In the genomic region with DNA sequence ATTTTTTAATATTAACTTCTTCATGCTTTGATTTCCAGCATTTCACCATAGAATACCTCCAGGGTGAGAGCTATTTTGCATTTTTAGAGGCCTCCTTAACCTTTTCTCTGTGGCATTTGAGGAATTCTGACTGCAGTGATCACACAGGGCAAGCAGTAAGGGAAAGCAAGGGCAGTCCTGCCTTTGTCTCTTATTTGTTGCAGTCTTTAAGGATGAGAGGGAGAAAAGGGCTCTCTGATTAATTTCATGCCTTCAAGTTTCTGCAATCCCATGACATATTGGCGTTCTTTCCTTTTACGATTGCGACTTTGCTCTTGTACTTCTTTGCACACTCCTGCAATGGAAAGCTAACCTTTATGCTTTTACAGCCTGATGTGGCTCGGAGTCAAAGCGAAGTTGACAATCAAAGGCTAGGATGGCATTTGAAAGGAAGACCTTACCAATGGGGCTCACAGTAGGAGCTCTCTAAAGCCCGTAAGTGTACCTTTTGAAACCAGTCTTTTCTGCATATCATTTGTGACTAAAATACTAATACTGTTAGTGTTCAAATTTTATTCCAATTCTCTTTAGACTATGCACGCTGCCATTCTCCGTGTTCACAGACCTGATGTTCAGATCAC, we compare ENCODE assay signal across 23 cellular contexts.
DNase-seq lines count a peak whose midpoint lies in the region; ATAC-seq, FAIRE-seq and TF ChIP-seq lines count a peak whose summit lies in the region.
"Had no signal": no experiment of that assay in that cellular context is flagged by ENCODE, and none has a peak within 500 bp of the region (broad histone marks: within the 10 kb centered on the region; RNA-seq: fewer than 3 reads in every experiment).

No MANE protein-coding gene starts in this region.

- peaks cover 6% of the 10 kb centered on the region for H3K4me1 ChIP-seq in HUES6 (ENCODE audit: control insufficient read depth, insufficient read depth, low read length)
- H3K4me1 ChIP-seq in H1 (replicated peaks in 1 of 4; ENCODE audit: control insufficient read depth in 3 of 4, insufficient read depth in 4 of 4, low read length in 3 of 4), result peaks cover 0 to 3% (median 1%) of the 10 kb centered on the region in 4 experiments; a peak in 3 of 7 replicates
- no peaks in the 10 kb centered on the region for H3K4me1 ChIP-seq in mesendoderm (ENCODE audit: control insufficient read depth, low read depth, low read length)
- no peaks in the 10 kb centered on the region for H3K4me1 ChIP-seq in trophoblast cell (ENCODE audit: control insufficient read depth in 1 of 2, insufficient read depth in 2 of 2, low read length in 2 of 2)
- H3K4me1 ChIP-seq: Peyer's patch had no signal

- H2BK15ac ChIP-seq in H1 (ENCODE audit: low read length) (no peak overlapping the region), mesendoderm (replicated peaks; ENCODE audit: low read depth) (no peak overlapping the region)

- H2AK5ac ChIP-seq in H1 (ENCODE audit: low read depth, low read length) (no peak overlapping the region), mesendoderm (ENCODE audit: low read length) (no peak overlapping the region), trophoblast cell (ENCODE audit: low read length) (no peak overlapping the region)

- H2BK12ac ChIP-seq in H1 (ENCODE audit: low read depth, low read length) (no peak overlapping the region), trophoblast cell (ENCODE audit: low read length) (no peak overlapping the region)

- no peak overlapping the region; the same call in 1 of the 2 replicates for H3K4me3 ChIP-seq in HUES6 (ENCODE audit: low read depth, low read length)
- no peak overlapping the region; a peak in 1 of 8 replicates for H3K4me3 ChIP-seq in H1 (ENCODE audit: extremely low read depth in 1 of 4, insufficient read depth in 2 of 4, low read depth in 3 of 4, low read length in 4 of 4)
- no peak overlapping the region for H3K4me3 ChIP-seq in mesendoderm (ENCODE audit: low read length)
- H3K4me3 ChIP-seq in trophoblast cell (ENCODE audit: low read depth, low read length), result no peak overlapping the region
- H3K4me3 ChIP-seq: GM12878, Peyer's patch had no signal

- no peak for TF ChIP-seq POLR2A in H1 (IDR thresholded peaks at IDR 0.05; ENCODE audit: control extremely low read depth in 1 of 2, low read depth in 2 of 2, low read length in 2 of 2)

- H3K9me3 ChIP-seq in HUES6 (ENCODE audit: control insufficient read depth, insufficient read depth, low read depth, low read length), result peaks cover 13% of the 10 kb centered on the region
- peaks cover 15 to 17% of the 10 kb centered on the region in 2 experiments for H3K9me3 ChIP-seq in H1 (ENCODE audit: insufficient read depth in 2 of 2, low read depth in 1 of 2, low read length in 1 of 2)
- H3K9me3 ChIP-seq in trophoblast cell (ENCODE audit: insufficient read depth, low read depth, low read length), result peaks cover 7% of the 10 kb centered on the region

- peak overlapping the region; percentile 17 to 49 for H3K4me2 ChIP-seq in H1 (ENCODE audit: insufficient read depth in 1 of 2, low read depth in 2 of 2, low read length in 2 of 2)
- no peak overlapping the region for H3K4me2 ChIP-seq in mesendoderm (ENCODE audit: low read length)
- no peak overlapping the region for H3K4me2 ChIP-seq in trophoblast cell (ENCODE audit: low read length)

- no peak for FAIRE-seq in H1 (lab: Jason Lieb, UNC)
- FAIRE-seq: GM12878, H54 had no signal

- no peaks in the 10 kb centered on the region for H4K20me1 ChIP-seq in H1 (replicated peaks in 1 of 2; ENCODE audit: control insufficient read depth in 1 of 2, insufficient read depth in 2 of 2, low read length in 2 of 2)

- H3K4ac ChIP-seq in H1 (replicated peaks; ENCODE audit: insufficient read length, low read depth, low read length) (no peak overlapping the region), mesendoderm (ENCODE audit: low read depth, low read length) (no peak overlapping the region), trophoblast cell (ENCODE audit: low read depth, low read length) (no peak overlapping the region)

- no peak overlapping the region for H4K5ac ChIP-seq in H1 (ENCODE audit: insufficient read length, low read depth, low read length)
- no peak overlapping the region for H4K5ac ChIP-seq in mesendoderm (ENCODE audit: low read length)

- H2BK120ac ChIP-seq in H1 (replicated peaks; ENCODE audit: low read depth, low read length), result no peak overlapping the region
- H2BK120ac ChIP-seq in mesendoderm (ENCODE audit: low read depth, low read length), result no peak overlapping the region
- no peak overlapping the region for H2BK120ac ChIP-seq in trophoblast cell (ENCODE audit: insufficient read depth, low read length, poor library complexity)

- H2BK5ac ChIP-seq in H1 (ENCODE audit: low read depth, low read length) (peak overlapping the region; percentile 37; the same call in 1 of the 2 replicates), mesendoderm (ENCODE audit: low read length) (no peak overlapping the region), trophoblast cell (ENCODE audit: low read depth, low read length, poor library complexity) (no peak overlapping the region)

- CTCF ChIA-PET in H1 (lab: Charles Lee; ENCODE audit: partially characterized antibody), result no interaction called here

- H3K23ac ChIP-seq in H1 (ENCODE audit: insufficient read length) (no peak overlapping the region), mesendoderm (ENCODE audit: low read length) (no peak overlapping the region), trophoblast cell (ENCODE audit: low read length) (no peak overlapping the region)

- H3K79me1 ChIP-seq in H1 (ENCODE audit: low read depth, low read length) (no peaks in the 10 kb centered on the region), mesendoderm (ENCODE audit: low read length) (no peaks in the 10 kb centered on the region), trophoblast cell (ENCODE audit: low read length) (no peaks in the 10 kb centered on the region)

- no peak overlapping the region for H4K12ac ChIP-seq in trophoblast cell (ENCODE audit: low read depth, low read length)

- H3K27ac ChIP-seq in HUES6 (ENCODE audit: low read depth, low read length), result no peak overlapping the region
- no peak overlapping the region for H3K27ac ChIP-seq in H1 (ENCODE audit: low read depth, low read length)
- no peak overlapping the region for H3K27ac ChIP-seq in mesendoderm (ENCODE audit: low read depth, low read length)
- no peak overlapping the region for H3K27ac ChIP-seq in trophoblast cell (ENCODE audit: low read depth, low read length)

- H3K14ac ChIP-seq in H1 (ENCODE audit: insufficient read length) (no peak overlapping the region), trophoblast cell (ENCODE audit: low read length) (no peak overlapping the region)

- ATAC-seq in GM18498 (IDR thresholded peaks at IDR 0.05; ENCODE audit: unreplicated experiment), result no peak
- ATAC-seq: GM12878 had no signal

- no peak for TF ChIP-seq RAD21 in H1 (IDR thresholded peaks at IDR 0.05 in 1 of 2, conservative IDR thresholded peaks at IDR 0.05 in 1 of 2; ENCODE audit: low read depth in 2 of 2, low read length in 2 of 2)

- no peak overlapping the region for H4K91ac ChIP-seq in H1 (replicated peaks; ENCODE audit: insufficient read length, low read length)
- H4K91ac ChIP-seq in trophoblast cell (ENCODE audit: low read depth, low read length), result no peak overlapping the region

- H3K79me2 ChIP-seq in H1 (ENCODE audit: control insufficient read depth in 1 of 2, insufficient read depth in 2 of 2, low read length in 2 of 2) (no peaks in the 10 kb centered on the region), mesendoderm (ENCODE audit: control insufficient read depth, insufficient read depth, low read length) (no peaks in the 10 kb centered on the region), trophoblast cell (ENCODE audit: control insufficient read depth, insufficient read depth, low read length, poor library complexity) (no peaks in the 10 kb centered on the region)

- peak overlapping the region; percentile 16 for H3K9ac ChIP-seq in HUES6 (ENCODE audit: low read length)
- no peak overlapping the region for H3K9ac ChIP-seq in H1 (replicated peaks in 1 of 4; ENCODE audit: extremely low read depth in 1 of 4, low read depth in 3 of 4, low read length in 3 of 4)
- no peak overlapping the region for H3K9ac ChIP-seq in mesendoderm (ENCODE audit: low read length)
- H3K9ac ChIP-seq in trophoblast cell (ENCODE audit: low read length), result no peak overlapping the region

- no peaks in the 10 kb centered on the region for H3K27me3 ChIP-seq in HUES6 (ENCODE audit: control insufficient read depth, insufficient read depth, low read length)
- no peaks in the 10 kb centered on the region for H3K27me3 ChIP-seq in H1 (replicated peaks in 1 of 4; ENCODE audit: control insufficient read depth in 3 of 4, extremely low read depth in 1 of 4, insufficient read depth in 3 of 4, low read length in 3 of 4)
- no peaks in the 10 kb centered on the region for H3K27me3 ChIP-seq in mesendoderm (ENCODE audit: insufficient read depth, low read length, poor library complexity)
- no peaks in the 10 kb centered on the region for H3K27me3 ChIP-seq in trophoblast cell (ENCODE audit: insufficient read depth, low read length)
- H3K27me3 ChIP-seq: Peyer's patch had no signal

- H3K18ac ChIP-seq in H1 (ENCODE audit: extremely low read depth, low read length) (no peak overlapping the region), mesendoderm (ENCODE audit: low read length) (no peak overlapping the region), trophoblast cell (ENCODE audit: low read length) (no peak overlapping the region)

- H2AFZ ChIP-seq in H1 (ENCODE audit: low read length) (peak overlapping the region; percentile 90; the same call in 1 of the 2 replicates), trophoblast cell (ENCODE audit: insufficient read depth, low read length, poor library complexity) (no peak overlapping the region)

- H3K36me3 ChIP-seq in HUES6 (ENCODE audit: control insufficient read depth, insufficient read depth, low read length) (no peaks in the 10 kb centered on the region), H1 (ENCODE audit: control insufficient read depth in 2 of 4, insufficient read depth in 4 of 4, low read length in 3 of 4) (peaks cover 0 to 9% (median 0%) of the 10 kb centered on the region in 4 experiments; a peak in 3 of 8 replicates), mesendoderm (ENCODE audit: control insufficient read depth, insufficient read depth, low read length) (no peaks in the 10 kb centered on the region), trophoblast cell (ENCODE audit: control insufficient read depth in 1 of 2, insufficient read depth in 2 of 2, low read length in 2 of 2) (no peaks in the 10 kb centered on the region)
- H3K36me3 ChIP-seq: Peyer's patch had no signal

- POLR2A ChIA-PET in H1 (lab: Charles Lee; ENCODE audit: partially characterized antibody), result interaction anchor here (0.7 kb wide), 1 partner anchor 577 kb away, joined by 3 read pairs; no protein-coding TSS in a partner anchor

- TF ChIP-seq CTCF in H1 (IDR thresholded peaks at IDR 0.05; ENCODE audit: control extremely low read depth in 1 of 3, insufficient read depth in 1 of 3, low read depth in 1 of 3, low read length in 3 of 3), result no peak

- H2BK20ac ChIP-seq in H1 (ENCODE audit: low read length), result no peak overlapping the region; the same call in 1 of the 2 replicates

- no peaks in the 10 kb centered on the region for H3K23me2 ChIP-seq in H1 (ENCODE audit: low read depth, low read length)

- no peak overlapping the region for H3K56ac ChIP-seq in H1 (replicated peaks; ENCODE audit: insufficient read length, low read depth, low read length)
- H3K56ac ChIP-seq in mesendoderm (ENCODE audit: low read length), result no peak overlapping the region

- DNase-seq in H1 (ENCODE audit: low read depth in 1 of 2, low spot score in 2 of 2) (peak in 1 of 2 experiments; percentile 10), mesendoderm (peak; percentile 80), NCI-H524 (lab: John Stamatoyannopoulos, UW) (no peak), trophoblast cell (no peak)
- DNase-seq in stimulated activated CD4-positive, alpha-beta T cell treated with anti-CD3 and anti-CD28 coated beads, Interleukin-2, amount 100 ng/mL, for 48 hours, result no peak
- DNase-seq: C1 segment of cervical spinal cord; CD4-positive, alpha-beta memory T cell; COR-L47; GDM1; HFFc6; NCI-H1092; NCI-H1417 treated with DMSO at 0.1 percent for 48 hours; NCI-H1694 treated with DMSO at 0.1 percent for 48 hours; NCI-H2081; NCI-H2227 treated with DMSO at 0.1 percent for 48 hours; NCI-H69; OCI-M1; Peyer's patch; SHP77 treated with DMSO at 0.1 percent for 48 hours had no signal

- 56% methylated on average over 8 of the region's 8 CpGs; no CpG with 5 or more reads in 1 of the 2 experiments for WGBS in H1 (ENCODE audit: extremely low coverage in 1 of 2, insufficient coverage in 1 of 2, insufficient read length in 1 of 2, insufficient replicate concordance in 2 of 2, low coverage in 1 of 2, low lambda C conversion rate in 2 of 2, missing lambda C conversion rate in 1 of 2), 2 experiments
- WGBS in mesendoderm (ENCODE audit: extremely low coverage, insufficient coverage, low lambda C conversion rate), result no CpG with 5 or more reads among the region's 8 CpGs
- no CpG with 5 or more reads among the region's 8 CpGs for WGBS in trophoblast cell (ENCODE audit: extremely low coverage, insufficient coverage, insufficient read length)

- no peak overlapping the region for H4K8ac ChIP-seq in H1 (ENCODE audit: extremely low read depth, insufficient read depth, low read length)
- no peak overlapping the region for H4K8ac ChIP-seq in mesendoderm (ENCODE audit: low read depth, low read length)
- H4K8ac ChIP-seq in trophoblast cell (ENCODE audit: low read depth, low read length), result no peak overlapping the region

- no peak for TF ChIP-seq EP300 in H1 (IDR thresholded peaks at IDR 0.05; ENCODE audit: borderline replicate concordance in 1 of 2, low read depth in 2 of 2, low read length in 2 of 2)

Comparison
In these comparisons a context has a peak if more than half of its experiments do, and no peak if none do; other contexts are left out.
1. H3K4me2 ChIP-seq: peak in H1 (2 of 2); none in mesendoderm (single experiment) and trophoblast cell (single experiment).